Comparison of ENCODE assay signal across 19 cellular contexts in the genomic region with DNA sequence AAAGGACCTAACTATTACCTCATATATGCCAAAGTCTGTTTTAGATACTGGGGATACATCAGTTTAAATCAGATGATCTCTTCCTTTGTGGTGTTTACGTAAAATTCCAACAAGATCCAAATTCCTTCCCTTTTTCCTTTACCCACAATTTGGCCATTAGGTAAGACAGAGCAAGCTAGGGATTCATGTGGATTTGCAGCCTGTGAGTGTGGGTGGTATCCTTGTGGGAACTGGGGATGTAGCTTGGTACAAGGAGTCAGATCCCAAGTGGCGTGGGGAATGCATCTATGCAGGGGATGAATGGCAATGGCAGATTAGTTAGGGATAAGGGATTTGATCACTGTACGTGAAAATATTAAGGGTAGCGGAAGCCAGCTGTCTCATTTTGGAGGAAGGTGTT. TPM values are rescaled to one million over a fixed set of nuclear protein-coding genes. Genes with fewer than 3 reads are reported as not detected.
DNase-seq lines count a peak whose midpoint lies in the region; ATAC-seq and TF ChIP-seq lines count a peak whose summit lies in the region.
"Had no signal": no experiment of that assay in that cellular context is flagged by ENCODE, and none has a peak within 500 bp of the region (broad histone marks: within the 10 kb centered on the region; RNA-seq: fewer than 3 reads in every experiment).

No MANE protein-coding gene starts in this region.

- no peak overlapping the region for H2BK12ac ChIP-seq in trophoblast cell (ENCODE audit: low read length)

- no peak overlapping the region for H2BK5ac ChIP-seq in trophoblast cell (ENCODE audit: low read depth, low read length, poor library complexity)

- TF ChIP-seq CTCF in GM23338 (conservative IDR thresholded peaks at IDR 0.05; ENCODE audit: low read depth in 2 of 2) (no peak), nephron progenitor cell (IDR thresholded peaks at IDR 0.05) (no peak), uterus (IDR thresholded peaks at IDR 0.05) (no peak)

- WGBS in trophoblast cell (ENCODE audit: extremely low coverage, insufficient coverage, insufficient read length): no CpG with 5 or more reads among the region's 4 CpGs

- H3K27me3 Mint-ChIP-seq in GM23338 (ENCODE audit: insufficient read depth, low read depth, poor library complexity): peaks cover 3% of the 10 kb centered on the region
- H3K27me3 Mint-ChIP-seq in nephron progenitor cell (ENCODE audit: low read depth, poor library complexity): no peaks in the 10 kb centered on the region
- H3K27me3 Mint-ChIP-seq: CD4-positive, alpha-beta memory T cell had no signal

- no peaks in the 10 kb centered on the region for H3K9me2 ChIP-seq in GM23338 (ENCODE audit: insufficient read depth)

- H3K4me1 ChIP-seq in GM23338 (ENCODE audit: insufficient read depth) (no peaks in the 10 kb centered on the region), uterus (no peaks in the 10 kb centered on the region), trophoblast cell (ENCODE audit: control insufficient read depth in 1 of 2, insufficient read depth in 2 of 2, low read length in 2 of 2) (no peaks in the 10 kb centered on the region)
- H3K4me1 ChIP-seq: A549 had no signal

- no peak for ATAC-seq in GM23338
- ATAC-seq: A549, GM12878 had no signal

- H3K36me3 ChIP-seq in GM23338 (ENCODE audit: insufficient read depth): peaks cover 42% of the 10 kb centered on the region
- no peaks in the 10 kb centered on the region for H3K36me3 ChIP-seq in uterus
- H3K36me3 ChIP-seq in trophoblast cell (ENCODE audit: control insufficient read depth in 1 of 2, insufficient read depth in 2 of 2, low read length in 2 of 2): peaks cover 20 to 39% of the 10 kb centered on the region in 2 experiments

- H3K36me3 Mint-ChIP-seq in GM23338 (ENCODE audit: low read depth) (peaks cover 50% of the 10 kb centered on the region), nephron progenitor cell (ENCODE audit: low read depth) (peaks cover 53% of the 10 kb centered on the region)

- intact Hi-C loops in uterus (cut with DNase I; ENCODE audit: low total_unique reads): no loop called here

- H3K79me2 ChIP-seq in GM23338 (replicated peaks; ENCODE audit: insufficient read depth) (no peaks in the 10 kb centered on the region), trophoblast cell (ENCODE audit: control insufficient read depth, insufficient read depth, low read length, poor library complexity) (no peaks in the 10 kb centered on the region)

- no peak overlapping the region for H4K12ac ChIP-seq in trophoblast cell (ENCODE audit: low read depth, low read length)

- H3K4me3 ChIP-seq in GM23338 (no peak overlapping the region), uterus (no peak overlapping the region), trophoblast cell (ENCODE audit: low read depth, low read length) (no peak overlapping the region)
- H3K4me3 ChIP-seq: A549, BLaER1, GM12878 had no signal

- TF ChIP-seq POLR2A in uterus (IDR thresholded peaks at IDR 0.05): no peak

- no peak overlapping the region for H3K27ac Mint-ChIP-seq in GM23338
- H3K27ac Mint-ChIP-seq in nephron progenitor cell: peak overlapping the region; percentile 0
- H3K27ac Mint-ChIP-seq: CD4-positive, alpha-beta memory T cell had no signal

- H3K4me2 ChIP-seq in GM23338 (no peak overlapping the region), trophoblast cell (ENCODE audit: low read length) (no peak overlapping the region)
- H3K4me2 ChIP-seq: A549, BLaER1 had no signal

- no peaks in the 10 kb centered on the region for H3F3A ChIP-seq in GM23338 (replicated peaks; ENCODE audit: low read depth)

- no peak overlapping the region for H3K23ac ChIP-seq in trophoblast cell (ENCODE audit: low read length)

- H4K20me1 ChIP-seq in GM23338 (replicated peaks; ENCODE audit: insufficient read depth): no peaks in the 10 kb centered on the region
- H4K20me1 ChIP-seq: BLaER1 had no signal

- no peaks in the 10 kb centered on the region for H3K9me3 Mint-ChIP-seq in GM23338
- no peaks in the 10 kb centered on the region for H3K9me3 Mint-ChIP-seq in nephron progenitor cell
- H3K9me3 Mint-ChIP-seq: CD14-positive monocyte; CD4-positive, alpha-beta memory T cell; H9 had no signal

- no peaks in the 10 kb centered on the region for H3K79me1 ChIP-seq in trophoblast cell (ENCODE audit: low read length)

- no peak overlapping the region for H3K4ac ChIP-seq in trophoblast cell (ENCODE audit: low read depth, low read length)

- peak; percentile 18 for DNase-seq in NCI-H82 (lab: John Stamatoyannopoulos, UW)
- no peak for DNase-seq in NCI-H82 treated with DMSO at 0.1 percent for 48 hours (lab: John Stamatoyannopoulos, UW; ENCODE audit: unreplicated experiment)
- DNase-seq in GM23338 (ENCODE audit: low spot score): no peak
- no peak for DNase-seq in nephron progenitor cell
- no peak for DNase-seq in uterus
- no peak for DNase-seq in trophoblast cell
- DNase-seq in NOMO-1 treated with dmso at 0.1 percent for 144 hours (lab: John Stamatoyannopoulos, UW; ENCODE audit: unreplicated experiment): no peak
- DNase-seq: AML-193; CD4-positive, alpha-beta memory T cell; DMS79 treated with DMSO at 0.1 percent for 48 hours; H9; IMR-90 had no signal

- H4K8ac ChIP-seq in trophoblast cell (ENCODE audit: low read depth, low read length): no peak overlapping the region

- no peak overlapping the region for H3K18ac ChIP-seq in trophoblast cell (ENCODE audit: low read length)

- H2AFZ ChIP-seq in GM23338 (no peak overlapping the region), trophoblast cell (ENCODE audit: insufficient read depth, low read length, poor library complexity) (no peak overlapping the region)

- no peak overlapping the region for H2BK120ac ChIP-seq in trophoblast cell (ENCODE audit: insufficient read depth, low read length, poor library complexity)

- H3K27ac ChIP-seq in GM23338 (ENCODE audit: low read depth): peak overlapping the region; percentile 39; the same call in 1 of the 2 replicates
- H3K27ac ChIP-seq in uterus: no peak overlapping the region
- H3K27ac ChIP-seq in trophoblast cell (ENCODE audit: low read depth, low read length): no peak overlapping the region
- H3K27ac ChIP-seq: 22Rv1, A549, BLaER1 had no signal

- H3K4me3 Mint-ChIP-seq in GM23338 (no peak overlapping the region), nephron progenitor cell (no peak overlapping the region)
- H3K4me3 Mint-ChIP-seq: CD14-positive monocyte; CD4-positive, alpha-beta memory T cell; H9 had no signal

- no peaks in the 10 kb centered on the region for H3K9me3 ChIP-seq in uterus
- H3K9me3 ChIP-seq in trophoblast cell (ENCODE audit: insufficient read depth, low read depth, low read length): no peaks in the 10 kb centered on the region
- H3K9me3 ChIP-seq: A549, BLaER1 had no signal

- H3K9ac ChIP-seq in trophoblast cell (ENCODE audit: low read length): no peak overlapping the region
- H3K9ac ChIP-seq: BLaER1 had no signal

- no peak overlapping the region for H2AK5ac ChIP-seq in trophoblast cell (ENCODE audit: low read length)

- H3K14ac ChIP-seq in trophoblast cell (ENCODE audit: low read length): no peak overlapping the region

- H3K4me1 Mint-ChIP-seq in GM23338 (no peaks in the 10 kb centered on the region), nephron progenitor cell (peaks cover 2% of the 10 kb centered on the region)
- H3K4me1 Mint-ChIP-seq: CD14-positive monocyte, H9 had no signal

- no peak overlapping the region for H4K91ac ChIP-seq in trophoblast cell (ENCODE audit: low read depth, low read length)

- H3K27me3 ChIP-seq in GM23338 (ENCODE audit: insufficient read depth) (no peaks in the 10 kb centered on the region), uterus (no peaks in the 10 kb centered on the region), trophoblast cell (ENCODE audit: insufficient read depth, low read length) (no peaks in the 10 kb centered on the region)
- H3K27me3 ChIP-seq: BLaER1 had no signal

TF ChIP-seq in GM23338, 12 proteins besides CTCF, POLR2A, EP300 and RAD21 (continues in another document):
- no peak for TF ChIP-seq STAT1 (IDR thresholded peaks at IDR 0.05; ENCODE audit: unreplicated experiment)
- TF ChIP-seq EZH2 (IDR thresholded peaks at IDR 0.05; ENCODE audit: low read depth, unreplicated experiment): no peak
- TF ChIP-seq ZNF114 (CRISPR knock-in tag; IDR thresholded peaks at IDR 0.05): no peak
- TF ChIP-seq, protein P1, sequence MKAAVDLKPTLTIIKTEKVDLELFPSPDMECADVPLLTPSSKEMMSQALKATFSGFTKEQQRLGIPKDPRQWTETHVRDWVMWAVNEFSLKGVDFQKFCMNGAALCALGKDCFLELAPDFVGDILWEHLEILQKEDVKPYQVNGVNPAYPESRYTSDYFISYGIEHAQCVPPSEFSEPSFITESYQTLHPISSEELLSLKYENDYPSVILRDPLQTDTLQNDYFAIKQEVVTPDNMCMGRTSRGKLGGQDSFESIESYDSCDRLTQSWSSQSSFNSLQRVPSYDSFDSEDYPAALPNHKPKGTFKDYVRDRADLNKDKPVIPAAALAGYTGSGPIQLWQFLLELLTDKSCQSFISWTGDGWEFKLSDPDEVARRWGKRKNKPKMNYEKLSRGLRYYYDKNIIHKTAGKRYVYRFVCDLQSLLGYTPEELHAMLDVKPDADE (IDR thresholded peaks at IDR 0.05): no peak
- no peak for TF ChIP-seq NANOG (IDR thresholded peaks at IDR 0.05; ENCODE audit: borderline replicate concordance)
- no peak for TF ChIP-seq POLR2AphosphoS5 (IDR thresholded peaks at IDR 0.05; ENCODE audit: low read depth)
- TF ChIP-seq JUNB (IDR thresholded peaks at IDR 0.05; ENCODE audit: unreplicated experiment): no peak
- TF ChIP-seq EZH2phosphoT487 (IDR thresholded peaks at IDR 0.05; ENCODE audit: unreplicated experiment): no peak

RNA-seq across cellular contexts. Expression of a gene that starts 9.8 kb away (rescaled TPM):
- total RNA-seq in GM23338 (2014; rRNA removed; shearing (Covaris generic)): 50.6 and 63.1 TPM in 2 replicates
- 13.5 and 17.2 TPM in 2 replicates for polyA plus RNA-seq in GM23338 (2016; fragmentation: Nextera tagmentation; extraction: Ambion mirVana)
- 100 to 1,000 TPM in 1 of 4 donors, 10 to 100 TPM in 3; 17.1 to 102 (median 42.0) TPM for total RNA-seq in uterus
- polyA plus RNA-seq in trophoblast cell (2013): 22.7 and 23.9 TPM in 2 replicates

RNA-seq across cellular contexts. Expression of a gene that starts 40.0 kb away (rescaled TPM):
- 60.4 and 63.3 TPM in 2 replicates for total RNA-seq in GM23338 (2014; rRNA removed; shearing (Covaris generic))
- polyA plus RNA-seq in GM23338 (2016; fragmentation: Nextera tagmentation; extraction: Ambion mirVana): 65.3 and 70.0 TPM in 2 replicates
- 100 to 1,000 TPM in 1 of 4 donors, 10 to 100 TPM in 3; 51.2 to 183 (median 70.2) TPM for total RNA-seq in uterus
- 84.4 and 84.7 TPM in 2 replicates for polyA plus RNA-seq in trophoblast cell (2013)

RNA-seq across cellular contexts. Expression of a gene that starts 45.9 kb away (rescaled TPM):
- total RNA-seq in GM23338 (2014; rRNA removed; shearing (Covaris generic)): not detected in 2 replicates
- polyA plus RNA-seq in GM23338 (2016; fragmentation: Nextera tagmentation; extraction: Ambion mirVana): 0.17 TPM in 1 of 2 replicates, not detected in the other
- total RNA-seq in uterus: under 1 TPM in 2 of 4 donors, not detected in 2; 0.21 to 0.26 TPM
- 0.14 and 0.19 TPM in 2 replicates for polyA plus RNA-seq in trophoblast cell (2013)
- total RNA-seq: CD4-positive, alpha-beta memory T cell; G401; GM12878; H1; H9; IMR-90 had no signal
- polyA plus RNA-seq: A549; CD14-positive monocyte; CD4-positive, alpha-beta memory T cell; GM12878; IMR-90 had no signal
